ENCODE assay signal across 8 cellular contexts in genomic region chr11:120431633-120432032, GRCh38.
DNase-seq lines count a peak whose midpoint lies in the region; ATAC-seq and TF ChIP-seq lines count a peak whose summit lies in the region.

No MANE protein-coding gene starts in this region.

- peaks cover 24 to 35% of the 10 kb centered on the region in 2 experiments for H3K4me1 ChIP-seq in HCT116 (ENCODE audit: control insufficient read depth in 1 of 2, insufficient read depth in 2 of 2, low read length in 2 of 2)
- peaks cover 20% of the 10 kb centered on the region for H3K4me1 ChIP-seq in adipocyte (ENCODE audit: control insufficient read depth, insufficient read depth, low read length)

- H3K9ac ChIP-seq in HCT116 (ENCODE audit: low read length): peak overlapping the region; percentile 29
- peak overlapping the region; percentile 66 for H3K9ac ChIP-seq in adipocyte (ENCODE audit: low read length)

- POLR2A ChIA-PET in HCT116 (lab: Charles Lee): no interaction called here

- peak overlapping the region; percentile 16; the same call in 1 of the 2 replicates for H3K4me3 ChIP-seq in AG10803 (ENCODE audit: low read length)
- H3K4me3 ChIP-seq in HCT116 (replicated peaks in 1 of 2; ENCODE audit: low read depth in 1 of 2, low read length in 2 of 2): peak overlapping the region; percentile 2 to 18
- H3K4me3 ChIP-seq in adipocyte (ENCODE audit: low read length): peak overlapping the region; percentile 63
- no peak overlapping the region for H3K4me3 ChIP-seq in kidney epithelial cell (ENCODE audit: low read depth, low read length)

- H3K36me3 ChIP-seq in HCT116 (ENCODE audit: control insufficient read depth in 1 of 2, insufficient read depth in 2 of 2, low read length in 2 of 2) (peaks cover 0 to 2% of the 10 kb centered on the region in 2 experiments; a peak in 1 of 4 replicates), adipocyte (ENCODE audit: control insufficient read depth, insufficient read depth, low read length, severe bottlenecking) (peaks cover 30% of the 10 kb centered on the region), kidney epithelial cell (ENCODE audit: control insufficient read depth, insufficient read depth, low read length) (no peaks in the 10 kb centered on the region)

- peak; percentile 53 for TF ChIP-seq CTCF in AG10803 (conservative IDR thresholded peaks at IDR 0.05; ENCODE audit: low read length)
- TF ChIP-seq CTCF in HCT116 (IDR thresholded peaks at IDR 0.05 in 2 of 3, conservative IDR thresholded peaks at IDR 0.05 in 1 of 3; ENCODE audit: borderline replicate concordance in 1 of 3, insufficient read depth in 1 of 3, low read depth in 2 of 3, low read length in 2 of 3): peak in 2 of 3 experiments; percentile 41 to 62; a peak in 4 of 6 replicates
- peak; percentile 22 for TF ChIP-seq CTCF in kidney epithelial cell (IDR thresholded peaks at IDR 0.05; ENCODE audit: insufficient read depth, low read length, poor library complexity, severe bottlenecking)

- no peaks in the 10 kb centered on the region for H3K27me3 ChIP-seq in HCT116 (ENCODE audit: insufficient read depth, low read length)
- no peaks in the 10 kb centered on the region for H3K27me3 ChIP-seq in adipocyte (replicated peaks; ENCODE audit: control insufficient read depth, insufficient read depth, low read length)
- no peaks in the 10 kb centered on the region for H3K27me3 ChIP-seq in kidney epithelial cell (ENCODE audit: control insufficient read depth, insufficient read depth, low read length)

- no peaks in the 10 kb centered on the region for H3K79me2 ChIP-seq in HCT116 (ENCODE audit: insufficient read depth, low read length)

- H3K9me3 ChIP-seq in HCT116 (ENCODE audit: control insufficient read depth in 1 of 2, insufficient read depth in 1 of 2, low read depth in 1 of 2, low read length in 2 of 2) (no peaks in the 10 kb centered on the region), adipocyte (ENCODE audit: control insufficient read depth, low read length) (no peaks in the 10 kb centered on the region)

- ATAC-seq in HCT116: peak; percentile 87

- H3K27ac ChIP-seq in HCT116 (ENCODE audit: low read depth, low read length): peak overlapping the region; percentile 84

- peak overlapping the region; percentile 69 for H3K4me2 ChIP-seq in HCT116 (ENCODE audit: low read length)

- TF ChIP-seq RAD21 in HCT116 (IDR thresholded peaks at IDR 0.05; ENCODE audit: low read depth): no peak

- CTCF ChIA-PET in HCT116 (lab: Charles Lee): interaction anchor here (0.7 to 1.1 kb wide), 4 partner anchors 21 to 95 kb away, joined by 3 to 4 read pairs (median 4); partner anchors contain the start of gene ARHGEF12

- H2AFZ ChIP-seq in HCT116 (ENCODE audit: low read depth, low read length, poor library complexity, severe bottlenecking): no peak overlapping the region

- intact Hi-C loops in HCT116 (cut with micrococcal nuclease): loop anchor here (2.0 kb wide), 1 partner anchor 95 kb away; the partner anchor contains the start of gene ARHGEF12
- intact Hi-C loops in posterior cingulate gyrus (cut with DNase I): no loop called here

- BruUV-seq in HCT116 (replicated peaks; lab: Mats Ljungman, UMichigan): no TSS peak

- RAD21 ChIA-PET in HCT116 (lab: Charles Lee; ENCODE audit: low non-redundant PET in 1 of 2, low total read pairs in 2 of 2, uncharacterized antibody in 2 of 2, unreplicated experiment in 2 of 2): no interaction called here

- H3K9me2 ChIP-seq in HCT116 (ENCODE audit: insufficient read depth): no peaks in the 10 kb centered on the region

- DNase-seq in AG10803 (ENCODE audit: low read depth) (peak; percentile 71), HCT116 (ENCODE audit: low read depth, low spot score) (peak; percentile 27), adipocyte (ENCODE audit: low read depth) (peak; percentile 54), kidney epithelial cell (ENCODE audit: low read depth) (peak; percentile 39), posterior cingulate gyrus (no peak), NCI-H2107 (lab: John Stamatoyannopoulos, UW) (no peak), NCI-H510A (lab: John Stamatoyannopoulos, UW) (no peak), NCI-H345 treated with DMSO at 0.1 percent for 48 hours (lab: John Stamatoyannopoulos, UW; ENCODE audit: unreplicated experiment) (no peak)

- H4K20me1 ChIP-seq in HCT116 (ENCODE audit: insufficient read depth): no peaks in the 10 kb centered on the region

- no peak for TF ChIP-seq POLR2A in HCT116 (IDR thresholded peaks at IDR 0.05; ENCODE audit: borderline replicate concordance, extremely low read depth, insufficient read depth, insufficient read length)

TF ChIP-seq in HCT116, 20 proteins besides CTCF, POLR2A, EP300 and RAD21:
- TF ChIP-seq TCF7L2 (IDR thresholded peaks at IDR 0.05; ENCODE audit: borderline replicate concordance, extremely low read depth, insufficient read depth, insufficient read length) (no peak), ATF3 (IDR thresholded peaks at IDR 0.05) (no peak), POLR2AphosphoS5 (IDR thresholded peaks at IDR 0.05; ENCODE audit: low read depth, low read length) (no peak), YY1 (IDR thresholded peaks at IDR 0.05; ENCODE audit: extremely low read depth, insufficient replicate concordance, low read depth, low read length) (no peak), EGR1 (IDR thresholded peaks at IDR 0.05; ENCODE audit: low read depth) (no peak), MAX (IDR thresholded peaks at IDR 0.05) (no peak), SIN3A (IDR thresholded peaks at IDR 0.05; ENCODE audit: low read depth) (no peak), CBX3 (IDR thresholded peaks at IDR 0.05; ENCODE audit: low read depth) (no peak), JUND (IDR thresholded peaks at IDR 0.05) (no peak), REST (IDR thresholded peaks at IDR 0.05; ENCODE audit: low read depth) (no peak), ZNF274 (IDR thresholded peaks at IDR 0.05; ENCODE audit: low read depth, low read length) (no peak), FOSL1 (IDR thresholded peaks at IDR 0.05; ENCODE audit: low read depth) (no peak), EZH2 (IDR thresholded peaks at IDR 0.05) (no peak), SRF (IDR thresholded peaks at IDR 0.05; ENCODE audit: low read depth) (no peak), SP1 (IDR thresholded peaks at IDR 0.05; ENCODE audit: low read depth) (no peak), ZBTB33 (IDR thresholded peaks at IDR 0.05; ENCODE audit: extremely low read depth, insufficient replicate concordance, low read length) (no peak), ZFX (IDR thresholded peaks at IDR 0.05) (no peak)

Comparison
In these comparisons a context has a peak if more than half of its experiments do, and no peak if none do; other contexts are left out.
1. DNase-seq: peak in AG10803 (single experiment), HCT116 (single experiment), adipocyte (single experiment) and kidney epithelial cell (single experiment); none in posterior cingulate gyrus (0 of 10), NCI-H2107 (single experiment), NCI-H510A (single experiment) and NCI-H345 treated with DMSO at 0.1 percent for 48 hours (single experiment).
2. Peak in every context shown above with its lines, with median percentiles within 50 percentile points of each other: CTCF ChIP-seq.